ENCODE assay signal across 12 cellular contexts in the genomic region with DNA sequence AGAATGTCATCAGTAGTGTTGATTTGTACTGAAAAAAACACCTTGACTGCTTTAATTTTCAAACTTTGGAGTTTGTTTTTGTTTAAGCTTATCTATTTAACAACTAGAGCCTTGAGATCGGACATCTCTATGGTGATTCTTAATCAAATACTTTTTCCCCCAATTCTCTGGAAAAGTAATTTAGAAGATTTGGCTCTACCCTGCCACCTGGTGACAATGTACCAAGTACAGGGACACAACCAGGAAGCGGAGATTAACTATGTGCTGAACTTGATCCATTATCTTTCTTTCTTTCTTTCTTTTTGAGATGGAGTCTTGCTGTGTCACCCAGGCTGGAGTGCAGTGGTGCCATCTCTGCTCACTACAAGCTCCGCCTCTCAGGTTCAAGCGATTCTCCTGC. TPM values are rescaled to one million over a fixed set of nuclear protein-coding genes. Genes with fewer than 3 reads are reported as not detected.
DNase-seq lines count a peak whose midpoint lies in the region; ATAC-seq and TF ChIP-seq lines count a peak whose summit lies in the region.
"Had no signal": no experiment of that assay in that cellular context is flagged by ENCODE, and none has a peak within 500 bp of the region (broad histone marks: within the 10 kb centered on the region; RNA-seq: fewer than 3 reads in every experiment).

No MANE protein-coding gene starts in this region.

- H3F3A ChIP-seq in GM23338 (replicated peaks; ENCODE audit: low read depth) = no peaks in the 10 kb centered on the region

- 89% methylated on average over 4 of the region's 4 CpGs for WGBS in prostate gland

- H3K4me1 Mint-ChIP-seq in GM23338 = peaks cover 3% of the 10 kb centered on the region; the same call in 2 of the 3 replicates
- H3K4me1 Mint-ChIP-seq: activated CD4-positive, alpha-beta T cell treated with anti-CD3 and anti-CD28 coated beads, Interleukin-2, amount 10 ng/mL, durations not matched to agents 7 days and 5 days had no signal

- H3K9ac ChIP-seq in Karpas-422 (ENCODE audit: low read length) = no peak overlapping the region

- H4K20me1 ChIP-seq in GM23338 (replicated peaks; ENCODE audit: insufficient read depth) (no peaks in the 10 kb centered on the region; the same call in 1 of the 2 replicates), Karpas-422 (ENCODE audit: insufficient read depth, low read depth, low read length) (no peaks in the 10 kb centered on the region)

- DNase-seq in GM23338 (ENCODE audit: low spot score) = peak; percentile 46
- DNase-seq in RWPE1 (ENCODE audit: low spot score) = no peak
- DNase-seq in foreskin fibroblast = peak in 1 of 2 donors; percentile 2
- DNase-seq in prostate gland (ENCODE audit: low spot score) = no peak
- no peak for DNase-seq in effector CD4-positive, alpha-beta T cell
- DNase-seq in omental fat pad (ENCODE audit: low spot score) = no peak
- no peak for DNase-seq in Karpas-422
- DNase-seq: activated CD4-positive, alpha-beta T cell treated with anti-CD3 and anti-CD28 coated beads, Interleukin-2, amount 10 ng/mL, durations not matched to agents 7 days and 5 days; activated effector memory CD4-positive, alpha-beta T cell treated with Interleukin-2 at 50 U/mL for 16 hours; NCI-H1417 had no signal

- POLR2A ChIA-PET in RWPE1 (lab: Yijun Ruan, JAX; ENCODE audit: low non-redundant PET) = no interaction called here

- no peak overlapping the region for H3K27ac Mint-ChIP-seq in GM23338
- H3K27ac Mint-ChIP-seq: activated CD4-positive, alpha-beta T cell treated with anti-CD3 and anti-CD28 coated beads, Interleukin-2, amount 10 ng/mL, durations not matched to agents 7 days and 5 days; stimulated activated naive CD8-positive, alpha-beta T cell treated with anti-CD3 and anti-CD28 coated beads, Interleukin-15, Interleukin-2, amounts not matched to agents 100 ng/mL and 50 ng/mL, for 24 hours had no signal

- H3K4me3 Mint-ChIP-seq in GM23338 = no peak overlapping the region
- H3K4me3 Mint-ChIP-seq: activated CD4-positive, alpha-beta T cell treated with anti-CD3 and anti-CD28 coated beads, Interleukin-2, amount 10 ng/mL, durations not matched to agents 7 days and 5 days; stimulated activated naive CD8-positive, alpha-beta T cell treated with anti-CD3 and anti-CD28 coated beads, Interleukin-15, Interleukin-2, amounts not matched to agents 100 ng/mL and 50 ng/mL, for 24 hours had no signal

- H3K4me2 ChIP-seq in GM23338 = no peak overlapping the region
- H3K4me2 ChIP-seq in Karpas-422 (ENCODE audit: low read depth, low read length, poor library complexity, severe bottlenecking) = no peak overlapping the region

- CTCF ChIA-PET in RWPE1 (lab: Yijun Ruan, JAX) = interaction anchor here (0.7 kb wide), 1 partner anchor 576 kb away, joined by 3 read pairs; no protein-coding TSS in a partner anchor

- H3K27ac ChIP-seq in GM23338 (ENCODE audit: low read depth) = no peak overlapping the region
- H3K27ac ChIP-seq in RWPE1 = peak overlapping the region; percentile 66
- no peak overlapping the region for H3K27ac ChIP-seq in prostate gland
- H3K27ac ChIP-seq in Karpas-422 (ENCODE audit: low read length) = no peak overlapping the region
- H3K27ac ChIP-seq: neutrophil had no signal

- no peak for TF ChIP-seq POLR2A in prostate gland (IDR thresholded peaks at IDR 0.05)

- H3K4me1 ChIP-seq in GM23338 (ENCODE audit: insufficient read depth) (no peaks in the 10 kb centered on the region), prostate gland (replicated peaks) (peaks cover 8% of the 10 kb centered on the region), Karpas-422 (ENCODE audit: low read length) (no peaks in the 10 kb centered on the region)

- H3K9me2 ChIP-seq in GM23338 (ENCODE audit: insufficient read depth) (no peaks in the 10 kb centered on the region; the same call in 1 of the 2 replicates), Karpas-422 (replicated peaks; ENCODE audit: insufficient read depth, low read length) (no peaks in the 10 kb centered on the region)

- peaks cover 13% of the 10 kb centered on the region; the same call in 2 of the 3 replicates for H3K9me3 Mint-ChIP-seq in GM23338

- no peaks in the 10 kb centered on the region for H3K9me3 ChIP-seq in prostate gland
- no peaks in the 10 kb centered on the region for H3K9me3 ChIP-seq in Karpas-422 (ENCODE audit: low read length)

- H3K79me2 ChIP-seq in GM23338 (replicated peaks; ENCODE audit: insufficient read depth) = no peaks in the 10 kb centered on the region
- no peaks in the 10 kb centered on the region for H3K79me2 ChIP-seq in Karpas-422 (ENCODE audit: low read length)

- ATAC-seq in GM23338 (no peak), omental fat pad (ENCODE audit: low FRiP score) (no peak)

- no peaks in the 10 kb centered on the region for H3K27me3 ChIP-seq in GM23338 (ENCODE audit: insufficient read depth)
- no peaks in the 10 kb centered on the region for H3K27me3 ChIP-seq in prostate gland (replicated peaks; ENCODE audit: insufficient read depth)
- H3K27me3 ChIP-seq in Karpas-422 (ENCODE audit: low read length) = no peaks in the 10 kb centered on the region

- H3K4me3 ChIP-seq in GM23338 (no peak overlapping the region), foreskin fibroblast (ENCODE audit: low read depth in 1 of 2, low read length in 2 of 2) (no peak overlapping the region), prostate gland (no peak overlapping the region), Karpas-422 (ENCODE audit: low read length) (no peak overlapping the region)

- intact Hi-C loops in prostate gland (cut with DNase I) = no loop called here

- H3K36me3 Mint-ChIP-seq in GM23338 (ENCODE audit: low read depth) = peaks cover 18% of the 10 kb centered on the region

- H3K36me3 ChIP-seq in GM23338 (ENCODE audit: insufficient read depth) (peaks cover 11% of the 10 kb centered on the region), prostate gland (no peaks in the 10 kb centered on the region), Karpas-422 (ENCODE audit: insufficient read depth, low read length) (no peaks in the 10 kb centered on the region)
- H3K36me3 ChIP-seq: neutrophil had no signal

- H2AFZ ChIP-seq in GM23338 (no peak overlapping the region), Karpas-422 (ENCODE audit: low read length) (no peak overlapping the region)

- H3K27me3 Mint-ChIP-seq in GM23338 (ENCODE audit: insufficient read depth, low read depth, poor library complexity) = no peaks in the 10 kb centered on the region
- H3K27me3 Mint-ChIP-seq: stimulated activated naive CD8-positive, alpha-beta T cell treated with anti-CD3 and anti-CD28 coated beads, Interleukin-15, Interleukin-2, amounts not matched to agents 100 ng/mL and 50 ng/mL, for 24 hours had no signal

- peak; percentile 49 to 58 for TF ChIP-seq CTCF in GM23338 (conservative IDR thresholded peaks at IDR 0.05; ENCODE audit: low read depth in 2 of 2)
- TF ChIP-seq CTCF in RWPE1 (conservative IDR thresholded peaks at IDR 0.05; ENCODE audit: low read depth) = no peak
- peak; percentile 19 for TF ChIP-seq CTCF in foreskin fibroblast (IDR thresholded peaks at IDR 0.05; ENCODE audit: low read depth, low read length)
- TF ChIP-seq CTCF in prostate gland (IDR thresholded peaks at IDR 0.05) = peak in 3 of 4 experiments; percentile 9 to 28 (median 14)
- TF ChIP-seq CTCF in omental fat pad (IDR thresholded peaks at IDR 0.05) = no peak

TF ChIP-seq in GM23338, 12 proteins besides CTCF, POLR2A, EP300 and RAD21:
- TF ChIP-seq EZH2phosphoT487 (IDR thresholded peaks at IDR 0.05; ENCODE audit: unreplicated experiment) (no peak), STAT1 (IDR thresholded peaks at IDR 0.05; ENCODE audit: unreplicated experiment) (no peak), EZH2 (IDR thresholded peaks at IDR 0.05; ENCODE audit: low read depth, unreplicated experiment) (no peak)
- TF ChIP-seq, protein P1, sequence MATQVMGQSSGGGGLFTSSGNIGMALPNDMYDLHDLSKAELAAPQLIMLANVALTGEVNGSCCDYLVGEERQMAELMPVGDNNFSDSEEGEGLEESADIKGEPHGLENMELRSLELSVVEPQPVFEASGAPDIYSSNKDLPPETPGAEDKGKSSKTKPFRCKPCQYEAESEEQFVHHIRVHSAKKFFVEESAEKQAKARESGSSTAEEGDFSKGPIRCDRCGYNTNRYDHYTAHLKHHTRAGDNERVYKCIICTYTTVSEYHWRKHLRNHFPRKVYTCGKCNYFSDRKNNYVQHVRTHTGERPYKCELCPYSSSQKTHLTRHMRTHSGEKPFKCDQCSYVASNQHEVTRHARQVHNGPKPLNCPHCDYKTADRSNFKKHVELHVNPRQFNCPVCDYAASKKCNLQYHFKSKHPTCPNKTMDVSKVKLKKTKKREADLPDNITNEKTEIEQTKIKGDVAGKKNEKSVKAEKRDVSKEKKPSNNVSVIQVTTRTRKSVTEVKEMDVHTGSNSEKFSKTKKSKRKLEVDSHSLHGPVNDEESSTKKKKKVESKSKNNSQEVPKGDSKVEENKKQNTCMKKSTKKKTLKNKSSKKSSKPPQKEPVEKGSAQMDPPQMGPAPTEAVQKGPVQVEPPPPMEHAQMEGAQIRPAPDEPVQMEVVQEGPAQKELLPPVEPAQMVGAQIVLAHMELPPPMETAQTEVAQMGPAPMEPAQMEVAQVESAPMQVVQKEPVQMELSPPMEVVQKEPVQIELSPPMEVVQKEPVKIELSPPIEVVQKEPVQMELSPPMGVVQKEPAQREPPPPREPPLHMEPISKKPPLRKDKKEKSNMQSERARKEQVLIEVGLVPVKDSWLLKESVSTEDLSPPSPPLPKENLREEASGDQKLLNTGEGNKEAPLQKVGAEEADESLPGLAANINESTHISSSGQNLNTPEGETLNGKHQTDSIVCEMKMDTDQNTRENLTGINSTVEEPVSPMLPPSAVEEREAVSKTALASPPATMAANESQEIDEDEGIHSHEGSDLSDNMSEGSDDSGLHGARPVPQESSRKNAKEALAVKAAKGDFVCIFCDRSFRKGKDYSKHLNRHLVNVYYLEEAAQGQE (IDR thresholded peaks at IDR 0.05; ENCODE audit: unreplicated experiment) = no peak

RNA-seq across cellular contexts. Expression of a gene that starts 30.8 kb away (rescaled TPM):
- 7.2 and 12.5 TPM in 2 replicates for total RNA-seq in GM23338 (2014; rRNA removed; shearing (Covaris generic))
- 5.5 and 5.7 TPM in 2 replicates for polyA plus RNA-seq in GM23338 (2016; fragmentation: Nextera tagmentation; extraction: Ambion mirVana)
- total RNA-seq in prostate gland (10 to 100 TPM; 28.2 to 33.2 TPM), omental fat pad (1 to 10 TPM in 1 of 4 donors, under 1 TPM in 2, not detected in 1; 0.72 to 1.3 (median 0.88) TPM)
- total RNA-seq in Karpas-422 (2014; rRNA removed; shearing (Covaris generic); ENCODE audit: low replicate concordance) = 0.25 and 0.37 TPM in 2 replicates

Comparison
In these comparisons a context has a peak if more than half of its experiments do, and no peak if none do; other contexts are left out.
1. CTCF ChIP-seq: peak in GM23338 (2 of 2), foreskin fibroblast (single experiment) and prostate gland (3 of 4); none in RWPE1 (single experiment) and omental fat pad (0 of 3).